8 cellular contexts compared by ENCODE assay signal in the genomic region with DNA sequence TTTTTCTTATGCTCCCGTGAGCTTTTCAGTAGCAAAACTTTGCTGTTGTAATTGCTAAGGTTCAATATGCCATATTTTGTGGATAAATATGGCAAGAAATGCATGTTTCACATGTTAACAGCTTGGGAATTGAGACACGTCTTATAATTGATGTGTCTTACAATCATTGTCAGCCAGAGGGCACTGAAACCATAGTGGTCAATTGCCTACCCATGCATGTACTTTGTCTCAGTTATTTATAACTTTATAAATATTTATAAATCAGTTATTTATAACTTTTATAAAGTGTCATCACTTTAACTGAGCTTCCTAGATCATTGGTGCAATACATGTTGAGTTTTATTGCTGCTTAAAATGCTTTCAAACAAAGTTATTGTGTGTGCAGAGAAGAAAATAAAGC.
DNase-seq lines count a peak whose midpoint lies in the region; ATAC-seq, FAIRE-seq and TF ChIP-seq lines count a peak whose summit lies in the region.

No MANE protein-coding gene starts in this region.

- no peak for TF ChIP-seq POLR2A in HepG2 (IDR thresholded peaks at IDR 0.05; ENCODE audit: insufficient read depth in 1 of 2, low read depth in 2 of 2, low read length in 2 of 2)

- H3K4me3 Mint-ChIP-seq in brain = no peak overlapping the region

- in situ Hi-C loops in HepG2 (cut with HindIII; ENCODE audit: extremely low pct_ligation_motif_present, low pct_unique_long_range_greater_than_20kb) = loop anchor here (25.0 kb wide), 1 partner anchor 262 kb away; no protein-coding TSS in a partner anchor

- no peak overlapping the region for H3K4me3 ChIP-seq in right cardiac atrium (ENCODE audit: low read length)
- no peak overlapping the region for H3K4me3 ChIP-seq in LNCaP clone FGC (ENCODE audit: low read depth, low read length)
- no peak overlapping the region for H3K4me3 ChIP-seq in HepG2 (replicated peaks in 1 of 3; ENCODE audit: insufficient read depth in 1 of 3, low read depth in 2 of 3, low read length in 3 of 3)

- BruUV-seq in HepG2 (replicated peaks; lab: Mats Ljungman, UMichigan) = no TSS peak

- H4K20me1 ChIP-seq in HepG2 (ENCODE audit: insufficient read depth, low read length) = no peaks in the 10 kb centered on the region

- H3K4me1 ChIP-seq in right cardiac atrium (ENCODE audit: control insufficient read depth, insufficient read depth, low read length) (no peaks in the 10 kb centered on the region), HepG2 (ENCODE audit: insufficient read depth, low read length) (no peaks in the 10 kb centered on the region)

- 21% methylated on average over 2 of the region's 2 CpGs for WGBS in right cardiac atrium
- 0% methylated on average over 2 of the region's 2 CpGs for WGBS in HepG2 (ENCODE audit: low lambda C conversion rate)

- TF ChIP-seq CTCF in LNCaP clone FGC (IDR thresholded peaks at IDR 0.05; ENCODE audit: control insufficient read depth, extremely low read depth, insufficient read depth) = peak; percentile 66
- TF ChIP-seq CTCF in brain (conservative IDR thresholded peaks at IDR 0.05) = peak; percentile 65 to 77
- peak; percentile 54 for TF ChIP-seq CTCF in HepG2 (CRISPR knock-in tag; IDR thresholded peaks at IDR 0.05)

- H2AFZ ChIP-seq in HepG2 (ENCODE audit: low read length) = no peak overlapping the region

- CTCF ChIA-PET in HepG2 (lab: Yijun Ruan, JAX; ENCODE audit: low intra/inter-chr PET ratio, low total read pairs) = interaction anchor here (1.2 to 1.3 kb wide), 2 partner anchors 262 to 347 kb away, joined by 4 to 7 read pairs; no protein-coding TSS in a partner anchor

- POLR2A ChIA-PET in HepG2 (lab: Yijun Ruan, JAX) = no interaction called here

- no peaks in the 10 kb centered on the region for H3K4me1 Mint-ChIP-seq in brain

- no peaks in the 10 kb centered on the region for H3K36me3 Mint-ChIP-seq in brain

- H3K27me3 ChIP-seq in right cardiac atrium (ENCODE audit: control insufficient read depth, insufficient read depth) = no peaks in the 10 kb centered on the region
- no peaks in the 10 kb centered on the region for H3K27me3 ChIP-seq in HepG2 (ENCODE audit: control insufficient read depth in 1 of 2, insufficient read depth in 2 of 2, low read length in 2 of 2)

- H3K9me3 ChIP-seq in right cardiac atrium (ENCODE audit: control insufficient read depth, low read length) (no peaks in the 10 kb centered on the region), HepG2 (ENCODE audit: low read length) (no peaks in the 10 kb centered on the region)

- FAIRE-seq in HepG2 (lab: Jason Lieb, UNC) = peak; percentile 51

- H3K9ac ChIP-seq in HepG2 (ENCODE audit: insufficient read depth, low read depth, low read length) = no peak overlapping the region

- peaks cover 0 to 9% (median 5%) of the 10 kb centered on the region in 5 experiments for H3K9me3 Mint-ChIP-seq in brain

- no peaks in the 10 kb centered on the region for H3K36me3 ChIP-seq in HepG2 (replicated peaks in 1 of 2; ENCODE audit: control insufficient read depth in 1 of 2, insufficient read depth in 2 of 2, low read length in 2 of 2)

- intact Hi-C loops in left cardiac atrium (cut with DNase I) (loop anchor here (5.0 kb wide), 1 partner anchor 262 kb away; no protein-coding TSS in a partner anchor), right cardiac atrium (cut with DNase I) (no loop called here), HepG2 (cut with micrococcal nuclease; ENCODE audit: unreplicated experiment) (loop anchor here (5.0 kb wide), 2 partner anchors 262 to 347 kb away; no protein-coding TSS in a partner anchor)

- H3K27ac ChIP-seq in right cardiac atrium (ENCODE audit: low read length) (no peak overlapping the region), HepG2 (ENCODE audit: extremely low read length, insufficient read depth, low read length) (no peak overlapping the region)

- no peak overlapping the region for H3K27ac Mint-ChIP-seq in brain

- TF ChIP-seq EP300 in HepG2 (IDR thresholded peaks at IDR 0.05; ENCODE audit: low read depth in 2 of 2, low read length in 2 of 2) (no peak), HepG2 (CRISPR knock-in tag; IDR thresholded peaks at IDR 0.05; ENCODE audit: borderline replicate concordance) (no peak)

- no peak for TF ChIP-seq RAD21 in HepG2 (CRISPR knock-in tag; IDR thresholded peaks at IDR 0.05)

- peak; percentile 37 to 41 for ATAC-seq in left cardiac atrium
- no peak for ATAC-seq in right cardiac atrium
- no peak for ATAC-seq in HepG2
- ATAC-seq in HG03095 (IDR thresholded peaks at IDR 0.05; ENCODE audit: unreplicated experiment) = no peak
- ATAC-seq in HG03469 (IDR thresholded peaks at IDR 0.05; ENCODE audit: unreplicated experiment) = no peak
- ATAC-seq in GM21529 (IDR thresholded peaks at IDR 0.05; ENCODE audit: unreplicated experiment) = no peak

- DNase-seq in left cardiac atrium = no peak
- DNase-seq in right cardiac atrium = no peak
- peak; percentile 45 for DNase-seq in LNCaP clone FGC (ENCODE audit: low read depth)
- peak; percentile 13 for DNase-seq in HepG2 (ENCODE audit: low spot score)

- H3K4me2 ChIP-seq in HepG2 (ENCODE audit: low read depth, low read length) = no peak overlapping the region

- H3K79me2 ChIP-seq in HepG2 (ENCODE audit: insufficient read depth, low read length) = no peaks in the 10 kb centered on the region

- H3K27me3 Mint-ChIP-seq in brain = peaks cover 17% of the 10 kb centered on the region

TF ChIP-seq in HepG2, 621 proteins besides CTCF, POLR2A, EP300 and RAD21:
- peak; percentile 73 for TF ChIP-seq STAG1 (CRISPR knock-in tag; IDR thresholded peaks at IDR 0.05)
- no peak for TF ChIP-seq ZC3H4 (CRISPR knock-in tag; IDR thresholded peaks at IDR 0.05; ENCODE audit: borderline replicate concordance)

Comparison
In these comparisons a context has a peak if more than half of its experiments do, and no peak if none do; other contexts are left out.
1. ATAC-seq: peak in left cardiac atrium (2 of 2); none in right cardiac atrium (0 of 2), HepG2 (single experiment), HG03095 (single experiment), HG03469 (single experiment) and GM21529 (single experiment).
2. intact Hi-C loops: an anchor here in left cardiac atrium (5.0 kb wide) and HepG2 (5.0 kb wide); none called in right cardiac atrium.
3. DNase-seq: peak in LNCaP clone FGC (single experiment) and HepG2 (single experiment); none in left cardiac atrium (single experiment) and right cardiac atrium (0 of 3).
4. Peak in every context shown above with its lines, with median percentiles within 50 percentile points of each other: CTCF ChIP-seq.